In the genomic region with DNA sequence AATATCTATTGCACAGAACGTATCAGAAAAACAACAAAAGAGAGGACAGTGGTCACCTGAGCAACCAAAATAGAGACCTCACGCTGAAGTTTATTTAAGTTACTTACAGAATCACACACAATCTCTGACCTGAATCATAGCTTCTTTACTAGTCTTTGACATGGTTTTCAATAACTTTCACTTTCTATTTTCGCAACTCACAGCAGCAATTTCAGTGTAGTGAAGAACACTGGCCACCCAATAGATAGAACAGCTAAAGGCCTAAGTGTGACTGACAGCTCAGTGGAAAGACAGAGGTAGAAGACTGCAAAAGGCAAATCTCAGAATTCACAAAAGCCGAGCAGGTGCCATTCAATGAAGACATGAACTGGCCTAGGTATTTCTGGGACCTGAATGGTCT, we compare ENCODE assay signal across 1 cellular context.
TF ChIP-seq lines count a peak whose summit lies in the region.

No MANE protein-coding gene starts in this region.

TF ChIP-seq in liver, 16 proteins besides CTCF, POLR2A, EP300 and RAD21 (continued from another document):
- TF ChIP-seq YY1 (IDR thresholded peaks at IDR 0.05), result peak; percentile 27
- no peak for TF ChIP-seq FOXA2 (IDR thresholded peaks at IDR 0.05)
TF ChIP-seq in liver: peak in this region for 2.
